ENCODE assay signal across 8 cellular contexts in genomic region chr1:153963030-153963849, GRCh38. TPM values are rescaled to one million over a fixed set of nuclear protein-coding genes. Genes with fewer than 3 reads are reported as not detected.
DNase-seq lines count a peak whose midpoint lies in the region; ATAC-seq, FAIRE-seq and TF ChIP-seq lines count a peak whose summit lies in the region.

SLC39A1 (minus strand) TSS chr1:153963537; CDS start chr1:153962715, 822 bp downstream.

- TF ChIP-seq CTCF in HFFc6 (IDR thresholded peaks at IDR 0.05) (no peak), gastroesophageal sphincter (IDR thresholded peaks at IDR 0.05) (no peak)

- no peaks in the 10 kb centered on the region for H3K9me3 Mint-ChIP-seq in HFFc6
- H3K9me3 Mint-ChIP-seq in activated naive CD4-positive, alpha-beta T cell treated with anti-CD3 and anti-CD28 coated beads, Interleukin-2, amount 10 ng/mL, durations not matched to agents 7 days and 5 days = no peaks in the 10 kb centered on the region

- H3K36me3 Mint-ChIP-seq in HFFc6 (ENCODE audit: low read depth) = peaks cover 5% of the 10 kb centered on the region; the same call in 1 of the 2 replicates
- H3K36me3 Mint-ChIP-seq in activated naive CD4-positive, alpha-beta T cell treated with anti-CD3 and anti-CD28 coated beads, Interleukin-2, amount 10 ng/mL, durations not matched to agents 7 days and 5 days = peaks cover 28% of the 10 kb centered on the region

- H3K27me3 ChIP-seq in gastroesophageal sphincter = no peaks in the 10 kb centered on the region

- CTCF ChIA-PET in activated naive CD4-positive, alpha-beta T cell treated with anti-CD3 and anti-CD28 coated beads, Interleukin-2, amount 10 ng/mL, durations not matched to agents 7 days and 5 days (lab: Charles Lee) = interaction anchor here (0.7 to 2.9 kb wide), 6 partner anchors 9 to 306 kb away, joined by 3 to 13 read pairs (median 3); partner anchors contain the start of genes DENND4B, JTB and RAB13

- peaks cover 0 to 26% of the 10 kb centered on the region in 2 donors for H3K36me3 ChIP-seq in gastroesophageal sphincter

- no peaks in the 10 kb centered on the region for H3K9me3 ChIP-seq in gastroesophageal sphincter

- ATAC-seq in SK-N-SH treated with all-trans-retinoic acid at 6 μM for 48 hours (peak; percentile 73), gastroesophageal sphincter (peak; percentile 83)

- H3K27ac ChIP-seq in gastroesophageal sphincter (peak within 1 kb of the TSS; percentile 82 to 98 (median 96)), substantia nigra (ENCODE audit: low read depth, low read length, poor library complexity, severe bottlenecking) (peak within 1 kb of the TSS; percentile 94)

- DNase-seq in HFFc6 (peak; percentile 94), NCI-H1105 (lab: John Stamatoyannopoulos, UW) (peak; percentile 98), non-pigmented ciliary epithelial cell (ENCODE audit: low read depth) (peak; percentile 86), substantia nigra (lab: John Stamatoyannopoulos, UW) (peak; percentile 76 to 99 (median 96))
- peak; percentile 98 for DNase-seq in activated naive CD4-positive, alpha-beta T cell treated with anti-CD3 and anti-CD28 coated beads, Interleukin-2, amount 10 ng/mL, durations not matched to agents 7 days and 5 days

- peak within 1 kb of the TSS; percentile 89 for H3K4me3 Mint-ChIP-seq in HFFc6
- peak within 1 kb of the TSS; percentile 76 for H3K4me3 Mint-ChIP-seq in activated naive CD4-positive, alpha-beta T cell treated with anti-CD3 and anti-CD28 coated beads, Interleukin-2, amount 10 ng/mL, durations not matched to agents 7 days and 5 days

- H3K4me3 ChIP-seq in gastroesophageal sphincter = peak within 1 kb of the TSS; percentile 79 to 85

- peak within 1 kb of the TSS; percentile 87 for H3K27ac Mint-ChIP-seq in HFFc6
- peak within 1 kb of the TSS; percentile 79 for H3K27ac Mint-ChIP-seq in activated naive CD4-positive, alpha-beta T cell treated with anti-CD3 and anti-CD28 coated beads, Interleukin-2, amount 10 ng/mL, durations not matched to agents 7 days and 5 days

- H3K4me1 Mint-ChIP-seq in HFFc6 (ENCODE audit: low read depth) = peaks cover 77% of the 10 kb centered on the region
- H3K4me1 Mint-ChIP-seq in activated naive CD4-positive, alpha-beta T cell treated with anti-CD3 and anti-CD28 coated beads, Interleukin-2, amount 10 ng/mL, durations not matched to agents 7 days and 5 days = peaks cover 72% of the 10 kb centered on the region

- peak; percentile 87 for FAIRE-seq in G401.6 (lab: Jason Lieb, UNC)

- 0 out of 2 replicates have a peak, but pooled peaks cover 4% of the 10 kb centered on the region for H3K27me3 Mint-ChIP-seq in HFFc6 (ENCODE audit: insufficient read depth)
- H3K27me3 Mint-ChIP-seq in activated naive CD4-positive, alpha-beta T cell treated with anti-CD3 and anti-CD28 coated beads, Interleukin-2, amount 10 ng/mL, durations not matched to agents 7 days and 5 days = no peaks in the 10 kb centered on the region

- no peak for TF ChIP-seq EP300 in gastroesophageal sphincter (IDR thresholded peaks at IDR 0.05)

- WGBS in gastroesophageal sphincter (ENCODE audit: low coverage in 1 of 2), 2 donors = 1 to 2% methylated on average over 11 to 21 of the region's 54 CpGs

- H3K4me1 ChIP-seq in gastroesophageal sphincter = peaks cover 0 to 75% (median 39%) of the 10 kb centered on the region in 3 donors

- peak; percentile 52 to 67 for TF ChIP-seq POLR2A in gastroesophageal sphincter (IDR thresholded peaks at IDR 0.05)

TF ChIP-seq in SK-N-SH treated with all-trans-retinoic acid at 6 μM for 48 hours, 23 proteins besides CTCF, POLR2A, EP300 and RAD21:
- TF ChIP-seq TCF4 (CRISPR knock-in tag; IDR thresholded peaks at IDR 0.05; ENCODE audit: borderline replicate concordance) (no peak), ZFP30 (CRISPR knock-in tag; IDR thresholded peaks at IDR 0.05) (no peak), PATZ1 (CRISPR knock-in tag; IDR thresholded peaks at IDR 0.05; ENCODE audit: borderline replicate concordance) (no peak), ESRRG (CRISPR knock-in tag; IDR thresholded peaks at IDR 0.05) (no peak), GLIS3 (CRISPR knock-in tag; IDR thresholded peaks at IDR 0.05) (no peak), CREB5 (CRISPR knock-in tag; IDR thresholded peaks at IDR 0.05; ENCODE audit: low read depth) (no peak), ARNTL (CRISPR knock-in tag; IDR thresholded peaks at IDR 0.05; ENCODE audit: borderline replicate concordance, low read depth) (no peak), RARB (CRISPR knock-in tag; IDR thresholded peaks at IDR 0.05) (no peak)

RNA-seq across cellular contexts. Expression of gene SLC39A1, which starts in this region (rescaled TPM):
- total RNA-seq in HFFc6 (2021; fragmentation: NEBNext Ultra II Directional; extraction: Animal tissue kit (Norgen Biotek cat#: 25700)) = 10 to 100 TPM; 88.8 to 95.7 (median 93.0) TPM
- 100 to 1,000 TPM in 3 of 4 donors, 10 to 100 TPM in 1; 64.8 to 115 (median 106) TPM for total RNA-seq in gastroesophageal sphincter

Comparison
In these comparisons a context has a peak if more than half of its experiments do, and no peak if none do; other contexts are left out.
1. Peak in every context shown above with its lines: DNase-seq, ATAC-seq, H3K4me3 ChIP-seq and H3K27ac ChIP-seq.